ENCODE assay signal across 14 cellular contexts in the genomic region with DNA sequence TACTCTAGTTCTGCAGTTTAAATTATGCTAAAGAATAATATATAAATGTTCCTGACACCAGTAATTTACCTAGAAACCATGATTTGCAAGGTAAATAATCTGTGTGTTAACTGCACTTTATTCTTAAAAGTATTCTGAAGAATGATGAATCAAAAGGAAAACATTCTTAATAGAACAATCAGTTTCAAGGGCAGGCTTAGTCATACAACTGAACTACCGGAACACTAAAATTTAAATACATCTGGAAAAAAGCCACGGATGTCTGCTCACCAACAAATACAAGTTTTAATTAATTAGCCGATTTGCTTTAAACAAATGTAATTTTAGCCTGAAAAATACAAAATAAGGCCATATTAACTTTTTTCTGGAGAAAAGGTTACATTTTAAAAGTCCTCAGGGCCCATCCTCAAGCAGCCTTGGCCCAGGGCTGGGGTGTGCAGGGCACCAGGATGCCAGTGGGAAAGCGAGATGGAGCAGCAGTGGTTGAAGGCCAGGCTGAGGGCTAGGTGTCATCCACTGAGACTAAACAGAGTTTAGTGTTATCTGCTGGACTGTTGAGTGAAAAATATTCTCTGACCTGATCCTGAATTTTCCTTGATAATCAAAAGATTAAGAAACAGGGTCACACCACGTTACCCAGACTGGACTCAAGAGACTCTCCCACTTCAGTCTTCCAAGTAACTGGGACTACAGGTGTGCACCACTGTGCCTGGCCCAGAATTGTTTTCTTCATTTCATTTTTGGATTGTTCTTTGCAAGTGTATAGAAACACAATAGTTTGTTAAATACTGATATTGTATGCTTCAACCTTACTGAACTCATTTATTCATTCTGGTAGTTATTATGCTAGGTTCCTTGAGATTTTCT.
DNase-seq lines count a peak whose midpoint lies in the region; ATAC-seq and TF ChIP-seq lines count a peak whose summit lies in the region.
"Had no signal": no experiment of that assay in that cellular context is flagged by ENCODE, and none has a peak within 500 bp of the region (broad histone marks: within the 10 kb centered on the region; RNA-seq: fewer than 3 reads in every experiment).

No MANE protein-coding gene starts in this region.

- DNase-seq in DMS53 (lab: John Stamatoyannopoulos, UW) = peak; percentile 49
- DNase-seq in DMS53 treated with DMSO at 0.1 percent for 48 hours (lab: John Stamatoyannopoulos, UW; ENCODE audit: unreplicated experiment) = no peak
- DNase-seq in astrocyte of the spinal cord (ENCODE audit: low read depth, low spot score) = peak; percentile 83
- DNase-seq in hepatocyte (ENCODE audit: low spot score) = peak; percentile 12
- no peak for DNase-seq in upper lobe of right lung
- no peak for DNase-seq in NCI-H1694 (lab: John Stamatoyannopoulos, UW)
- DNase-seq in NCI-H774 (lab: John Stamatoyannopoulos, UW) = no peak
- DNase-seq: activated naive CD4-positive, alpha-beta T cell treated with anti-CD3 and anti-CD28 coated beads, Interleukin-2, amount 10 ng/mL, durations not matched to agents 7 days and 5 days; foreskin melanocyte; MM.1S; stimulated activated CD4-positive, alpha-beta T cell treated with anti-CD3 and anti-CD28 coated beads, Interleukin-4, amount 100 ng/mL, for 4 hours; testis had no signal

- TF ChIP-seq CTCF in astrocyte of the spinal cord (IDR thresholded peaks at IDR 0.05; ENCODE audit: low read depth, low read length) = no peak
- TF ChIP-seq CTCF in hepatocyte (IDR thresholded peaks at IDR 0.05; ENCODE audit: poor library complexity) = no peak
- TF ChIP-seq CTCF in upper lobe of right lung (IDR thresholded peaks at IDR 0.05) = no peak

- intact Hi-C loops in upper lobe of right lung (cut with DNase I) = no loop called here

- H3K9me2 ChIP-seq in hepatocyte (replicated peaks; ENCODE audit: insufficient read depth) = no peaks in the 10 kb centered on the region

- ATAC-seq in upper lobe of right lung = peak; percentile 46
- ATAC-seq in GM18520 (IDR thresholded peaks at IDR 0.05; ENCODE audit: unreplicated experiment) = no peak
- ATAC-seq: WTC11 had no signal

- H3K4me3 ChIP-seq in astrocyte of the spinal cord (ENCODE audit: low read depth, low read length) = no peak overlapping the region
- H3K4me3 ChIP-seq in hepatocyte = no peak overlapping the region
- no peak overlapping the region for H3K4me3 ChIP-seq in upper lobe of right lung
- H3K4me3 ChIP-seq: testis had no signal

- no peaks in the 10 kb centered on the region for H4K20me1 ChIP-seq in hepatocyte (ENCODE audit: insufficient read depth, poor library complexity, severe bottlenecking)

- in situ Hi-C loops in astrocyte of the spinal cord (cut with HindIII; ENCODE audit: low sequenced_read_pairs) = no loop called here

- H3K27me3 ChIP-seq in hepatocyte (no peaks in the 10 kb centered on the region), upper lobe of right lung (no peaks in the 10 kb centered on the region)
- H3K27me3 ChIP-seq: testis had no signal

- peak overlapping the region; percentile 78 for H3K27ac ChIP-seq in hepatocyte
- H3K27ac ChIP-seq in upper lobe of right lung = no peak overlapping the region
- H3K27ac ChIP-seq: testis had no signal

- H3K4me2 ChIP-seq in hepatocyte = no peak overlapping the region

- H3K9me3 ChIP-seq in hepatocyte (ENCODE audit: low read depth) = no peaks in the 10 kb centered on the region
- no peaks in the 10 kb centered on the region for H3K9me3 ChIP-seq in upper lobe of right lung
- H3K9me3 ChIP-seq: testis had no signal

- H3K36me3 ChIP-seq in hepatocyte (replicated peaks; ENCODE audit: insufficient read depth, low read depth) = no peaks in the 10 kb centered on the region
- H3K36me3 ChIP-seq in upper lobe of right lung = no peaks in the 10 kb centered on the region

- WGBS in hepatocyte (ENCODE audit: low lambda C conversion rate, missing lambda C conversion rate) = 73% methylated on average over 5 of the region's 5 CpGs

- H2AFZ ChIP-seq in hepatocyte = no peak overlapping the region

- peaks cover 56% of the 10 kb centered on the region for H3K4me1 ChIP-seq in hepatocyte (ENCODE audit: insufficient read depth)
- H3K4me1 ChIP-seq in upper lobe of right lung = no peaks in the 10 kb centered on the region

- H3K79me2 ChIP-seq in hepatocyte = peaks cover 25% of the 10 kb centered on the region

Comparison
In these comparisons a context has a peak if more than half of its experiments do, and no peak if none do; other contexts are left out.
1. DNase-seq: peak in DMS53 (single experiment), astrocyte of the spinal cord (single experiment) and hepatocyte (single experiment); none in DMS53 treated with DMSO at 0.1 percent for 48 hours (single experiment), upper lobe of right lung (single experiment), NCI-H1694 (single experiment) and NCI-H774 (single experiment).